In the genomic region with DNA sequence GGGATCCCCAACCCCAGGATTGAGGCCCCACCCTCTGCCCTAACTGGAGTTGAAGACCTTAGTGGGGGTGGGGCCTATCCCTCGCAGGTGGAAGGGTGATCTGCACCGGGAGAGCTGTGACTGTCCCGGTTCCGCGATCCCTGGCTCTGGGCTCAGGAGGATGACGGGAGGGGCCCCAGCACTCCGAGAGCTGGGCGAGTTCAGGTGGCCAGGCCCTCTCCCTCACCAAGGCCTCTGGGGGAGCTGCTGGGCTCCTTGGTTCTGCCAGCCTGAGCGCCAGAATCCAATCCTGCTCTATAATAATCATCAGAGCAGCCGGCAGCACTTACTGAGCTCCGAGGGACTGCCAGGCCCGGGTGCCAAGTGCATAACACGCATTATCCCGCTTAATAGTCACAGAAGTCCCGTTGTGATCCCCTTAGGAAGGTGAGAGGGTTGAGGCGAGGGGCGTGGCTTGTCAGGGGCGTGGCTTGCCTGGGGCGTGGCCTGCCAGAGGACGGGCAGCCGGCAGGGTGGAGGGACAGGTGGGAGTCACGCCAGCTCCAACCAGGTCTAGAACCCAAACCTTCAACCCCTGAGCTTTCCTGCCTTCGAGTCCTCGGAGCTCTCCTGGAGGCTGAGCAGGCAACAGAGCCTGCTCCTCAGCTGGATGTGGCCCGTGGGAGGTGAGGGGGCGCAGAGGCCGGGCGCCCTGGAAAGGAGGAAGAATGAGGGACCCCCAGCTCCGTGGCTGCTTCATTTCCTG, we compare ENCODE assay signal across 8 cellular contexts. TPM values are rescaled to one million over a fixed set of nuclear protein-coding genes. Genes with fewer than 3 reads are reported as not detected.
A peak's percentile ranks its signal among the peaks of the same experiment; 100 is the strongest.
DNase-seq lines count a peak whose midpoint lies in the region; ATAC-seq and TF ChIP-seq lines count a peak whose summit lies in the region.

No MANE protein-coding gene starts in this region.

- ATAC-seq in activated T-cell treated with anti-CD3 and anti-CD28 coated beads, Interleukin-2, amount 50 U/mL, for 4 hours = peak; percentile 77 to 83
- ATAC-seq in omental fat pad (ENCODE audit: low FRiP score) (peak; percentile 75), HG03095 (IDR thresholded peaks at IDR 0.05; ENCODE audit: unreplicated experiment) (no peak)

- H3K27me3 Mint-ChIP-seq in activated T-cell treated with anti-CD3 and anti-CD28 coated beads, Interleukin-2, amount 50 U/mL, for 4 hours (ENCODE audit: low read depth) = peaks cover 39% of the 10 kb centered on the region

- H3K4me3 ChIP-seq in esophagus squamous epithelium = peak overlapping the region; percentile 26 to 75 (median 50)
- peak overlapping the region; percentile 35 to 63 for H3K4me3 ChIP-seq in testis

- H3K9me3 ChIP-seq in esophagus squamous epithelium (no peaks in the 10 kb centered on the region), testis (no peaks in the 10 kb centered on the region)

- 8 to 20% methylated on average over 7 to 15 of the region's 29 CpGs for WGBS in esophagus squamous epithelium, 2 donors
- WGBS in testis, 2 donors = 9 to 24% methylated on average over 8 to 28 of the region's 29 CpGs

- intact Hi-C loops in esophagus squamous epithelium (cut with DNase I) = no loop called here
- intact Hi-C loops in testis (cut with DNase I; ENCODE audit: low total_unique reads) = no loop called here

- H3K9me3 Mint-ChIP-seq in activated T-cell treated with anti-CD3 and anti-CD28 coated beads, Interleukin-2, amount 50 U/mL, for 4 hours = no peaks in the 10 kb centered on the region

- H3K4me3 Mint-ChIP-seq in activated T-cell treated with anti-CD3 and anti-CD28 coated beads, Interleukin-2, amount 50 U/mL, for 4 hours = peak overlapping the region; percentile 73

- DNase-seq in ELR (ENCODE audit: low read depth) = peak; percentile 39
- peak; percentile 73 for DNase-seq in NCI-H510A (lab: John Stamatoyannopoulos, UW)
- peak; percentile 63 for DNase-seq in activated T-cell treated with anti-CD3 and anti-CD28 coated beads, Interleukin-2, amount 50 U/mL, for 4 hours
- DNase-seq in esophagus squamous epithelium (lab: John Stamatoyannopoulos, UW) = no peak
- DNase-seq in omental fat pad (ENCODE audit: low spot score) = no peak
- DNase-seq in testis = peak; percentile 73
- DNase-seq in mucosa of gallbladder (ENCODE audit: low spot score) = no peak

- TF ChIP-seq POLR2A in esophagus squamous epithelium (IDR thresholded peaks at IDR 0.05) (no peak), testis (IDR thresholded peaks at IDR 0.05) (no peak)

- H3K27ac ChIP-seq in esophagus squamous epithelium (peak overlapping the region; percentile 27 to 73 (median 65)), testis (peak overlapping the region; percentile 22 to 24)

- H3K4me1 ChIP-seq in esophagus squamous epithelium (peaks cover 26 to 58% (median 27%) of the 10 kb centered on the region in 3 donors), testis (peaks cover 17% of the 10 kb centered on the region)

- H3K36me3 Mint-ChIP-seq in activated T-cell treated with anti-CD3 and anti-CD28 coated beads, Interleukin-2, amount 50 U/mL, for 4 hours (ENCODE audit: insufficient read depth) = no peaks in the 10 kb centered on the region

- H3K4me1 Mint-ChIP-seq in activated T-cell treated with anti-CD3 and anti-CD28 coated beads, Interleukin-2, amount 50 U/mL, for 4 hours (ENCODE audit: low read depth) = peaks cover 12% of the 10 kb centered on the region

- TF ChIP-seq CTCF in esophagus squamous epithelium (IDR thresholded peaks at IDR 0.05) = peak in 1 of 6 experiments; percentile 16
- no peak for TF ChIP-seq CTCF in omental fat pad (IDR thresholded peaks at IDR 0.05)
- no peak for TF ChIP-seq CTCF in testis (IDR thresholded peaks at IDR 0.05)

- peaks cover 0 to 58% (median 0%) of the 10 kb centered on the region in 4 donors for H3K27me3 ChIP-seq in esophagus squamous epithelium
- H3K27me3 ChIP-seq in testis = no peaks in the 10 kb centered on the region

- H3K36me3 ChIP-seq in esophagus squamous epithelium (no peaks in the 10 kb centered on the region), testis (ENCODE audit: low read depth, missing control alignments) (no peaks in the 10 kb centered on the region)

RNA-seq across cellular contexts. Expression of gene SYT7, which starts 7.2 kb away (rescaled TPM):
- total RNA-seq in activated T-cell treated with anti-CD3 and anti-CD28 coated beads, Interleukin-2, amount 50 U/mL, for 4 hours = under 1 TPM; 0.35 to 0.66 (median 0.38) TPM
- 1 to 10 TPM; 1.6 to 2.9 (median 1.9) TPM for total RNA-seq in esophagus squamous epithelium
- total RNA-seq in omental fat pad = 1 to 10 TPM; 1.6 to 6.6 (median 4.4) TPM
- total RNA-seq in testis = 1 to 10 TPM; 8.7 to 9.0 TPM
- 5.9 TPM for polyA plus RNA-seq in testis (ENCODE audit: insufficient read depth, low read depth, low replicate concordance)
- 1.5 TPM for total RNA-seq in mucosa of gallbladder

Comparison
In these comparisons a context has a peak if more than half of its experiments do, and no peak if none do; other contexts are left out.
1. DNase-seq: peak in ELR (single experiment), NCI-H510A (single experiment), activated T-cell treated with anti-CD3 and anti-CD28 coated beads, Interleukin-2, amount 50 U/mL, for 4 hours (single experiment) and testis (single experiment); none in esophagus squamous epithelium (single experiment), omental fat pad (single experiment) and mucosa of gallbladder (single experiment).